ENCODE assay signal across 2 cellular contexts in the genomic region with DNA sequence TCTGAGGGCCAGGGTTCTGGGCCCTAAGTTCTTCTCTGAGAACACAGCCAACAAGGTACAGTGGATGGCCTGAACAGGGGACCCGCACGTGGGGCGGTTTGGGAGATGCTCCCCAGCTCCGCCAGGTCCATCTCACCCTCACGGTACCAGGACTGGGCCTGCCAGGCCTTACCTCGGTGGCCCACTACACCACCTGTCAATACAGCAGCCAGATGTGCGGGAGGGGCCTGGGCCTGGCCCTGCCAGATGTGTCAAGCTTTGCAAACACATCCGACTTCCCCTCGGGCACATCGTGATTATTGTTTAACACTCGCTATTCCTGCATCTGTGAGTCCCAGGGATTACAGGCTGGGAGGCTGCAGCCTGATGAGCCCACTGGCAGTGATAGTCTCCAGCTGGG.
TF ChIP-seq lines count a peak whose summit lies in the region.

No MANE protein-coding gene starts in this region.

TF ChIP-seq in SK-N-SH, 30 proteins besides CTCF, POLR2A, EP300 and RAD21:
- no peak for TF ChIP-seq EZH2phosphoT487 (IDR thresholded peaks at IDR 0.05; ENCODE audit: borderline replicate concordance, low read depth)
- no peak for TF ChIP-seq RFX5 (IDR thresholded peaks at IDR 0.05; ENCODE audit: low read length)
- TF ChIP-seq RXRA (IDR thresholded peaks at IDR 0.05; ENCODE audit: borderline replicate concordance, low read depth), result no peak
- TF ChIP-seq, protein P1, sequence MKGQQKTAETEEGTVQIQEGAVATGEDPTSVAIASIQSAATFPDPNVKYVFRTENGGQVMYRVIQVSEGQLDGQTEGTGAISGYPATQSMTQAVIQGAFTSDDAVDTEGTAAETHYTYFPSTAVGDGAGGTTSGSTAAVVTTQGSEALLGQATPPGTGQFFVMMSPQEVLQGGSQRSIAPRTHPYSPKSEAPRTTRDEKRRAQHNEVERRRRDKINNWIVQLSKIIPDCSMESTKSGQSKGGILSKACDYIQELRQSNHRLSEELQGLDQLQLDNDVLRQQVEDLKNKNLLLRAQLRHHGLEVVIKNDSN (IDR thresholded peaks at IDR 0.05; ENCODE audit: borderline replicate concordance, low read depth), result no peak
- TF ChIP-seq TAF1 (IDR thresholded peaks at IDR 0.05; ENCODE audit: borderline replicate concordance, low read depth, low read length), result no peak
- no peak for TF ChIP-seq RCOR1 (IDR thresholded peaks at IDR 0.05; ENCODE audit: low read length)
- TF ChIP-seq SMC3 (IDR thresholded peaks at IDR 0.05; ENCODE audit: low read depth, low read length), result no peak
- TF ChIP-seq ELF1 (IDR thresholded peaks at IDR 0.05), result no peak
- TF ChIP-seq GATA2 (CRISPR knock-in tag; IDR thresholded peaks at IDR 0.05), result no peak
- no peak for TF ChIP-seq MEF2A (IDR thresholded peaks at IDR 0.05; ENCODE audit: borderline replicate concordance, low read depth)
- TF ChIP-seq JUND (IDR thresholded peaks at IDR 0.05), result no peak
- TF ChIP-seq, protein P2, sequence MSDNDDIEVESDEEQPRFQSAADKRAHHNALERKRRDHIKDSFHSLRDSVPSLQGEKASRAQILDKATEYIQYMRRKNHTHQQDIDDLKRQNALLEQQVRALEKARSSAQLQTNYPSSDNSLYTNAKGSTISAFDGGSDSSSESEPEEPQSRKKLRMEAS (IDR thresholded peaks at IDR 0.05; ENCODE audit: low read depth), result no peak
- TF ChIP-seq TCF12 (IDR thresholded peaks at IDR 0.05), result no peak
- TF ChIP-seq MXI1 (IDR thresholded peaks at IDR 0.05; ENCODE audit: low read depth, low read length), result no peak
- no peak for TF ChIP-seq YY1 (IDR thresholded peaks at IDR 0.05; ENCODE audit: low read depth)
- TF ChIP-seq GABPA (IDR thresholded peaks at IDR 0.05; ENCODE audit: low read depth), result no peak

TF ChIP-seq in SK-N-SH treated with all-trans-retinoic acid at 6 μM for 48 hours, 23 proteins besides CTCF, POLR2A, EP300 and RAD21:
- TF ChIP-seq ZFP3 (CRISPR knock-in tag; IDR thresholded peaks at IDR 0.05) (no peak), BACH2 (CRISPR knock-in tag; IDR thresholded peaks at IDR 0.05; ENCODE audit: borderline replicate concordance) (no peak), ZNF8 (CRISPR knock-in tag; IDR thresholded peaks at IDR 0.05) (no peak)
